Comparison of ENCODE assay signal across 11 cellular contexts in the genomic region with DNA sequence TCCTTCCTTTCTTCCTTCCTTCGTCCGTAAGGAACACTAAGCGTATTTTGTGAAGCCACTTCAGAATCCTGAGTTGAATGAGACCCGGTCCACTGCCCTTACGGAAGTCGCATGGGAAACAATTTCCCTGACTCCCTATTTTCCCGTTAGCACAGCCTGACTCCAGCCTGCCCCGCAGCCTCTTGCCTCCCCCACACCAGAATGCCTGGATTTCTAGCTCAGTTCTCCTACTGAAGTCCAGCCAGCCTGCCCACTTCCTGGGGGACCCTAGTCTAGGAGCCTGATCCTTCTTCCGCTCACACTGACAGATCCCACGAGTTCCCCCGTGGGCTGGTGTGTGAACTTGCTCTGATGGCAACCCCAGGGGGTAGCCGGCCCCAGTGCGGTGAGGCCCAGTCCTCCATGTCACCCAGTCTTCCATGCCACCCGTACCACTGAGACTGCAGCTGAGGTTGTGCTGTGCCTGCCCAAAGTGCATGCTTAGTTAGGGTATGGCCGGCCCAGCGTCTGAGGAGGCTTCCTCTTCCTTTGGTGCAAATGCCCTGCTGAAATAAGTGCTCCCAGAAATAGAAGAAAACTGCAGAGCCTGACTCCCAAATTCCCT. TPM values are rescaled to one million over a fixed set of nuclear protein-coding genes. Genes with fewer than 3 reads are reported as not detected.
A peak's percentile ranks its signal among the peaks of the same experiment; 100 is the strongest.
DNase-seq lines count a peak whose midpoint lies in the region; ATAC-seq and TF ChIP-seq lines count a peak whose summit lies in the region.
"Had no signal": no experiment of that assay in that cellular context is flagged by ENCODE, and none has a peak within 500 bp of the region (broad histone marks: within the 10 kb centered on the region; RNA-seq: fewer than 3 reads in every experiment).

No MANE protein-coding gene starts in this region.

- H3K4me3 ChIP-seq in left ventricle myocardium inferior (no peak overlapping the region), muscle layer of duodenum (ENCODE audit: low read depth in 1 of 2, low read length in 2 of 2) (no peak overlapping the region), H7 (ENCODE audit: insufficient read depth, low read depth, low read length) (no peak overlapping the region)
- H3K4me3 ChIP-seq: lung had no signal

- H3K36me3 Mint-ChIP-seq in T-helper 17 cell (ENCODE audit: low read depth): peaks cover 2% of the 10 kb centered on the region

- H3K27ac ChIP-seq in left ventricle myocardium inferior (replicated peaks) (peak overlapping the region; percentile 64), muscle layer of duodenum (ENCODE audit: low read length) (peak overlapping the region; percentile 52)

- H3K27ac Mint-ChIP-seq in T-helper 17 cell: no peak overlapping the region

- TF ChIP-seq CTCF in left ventricle myocardium inferior (IDR thresholded peaks at IDR 0.05; ENCODE audit: borderline replicate concordance): no peak

- H3K9me3 ChIP-seq in left ventricle myocardium inferior (replicated peaks): no peaks in the 10 kb centered on the region
- H3K9me3 ChIP-seq in T-helper 17 cell (ENCODE audit: control insufficient read depth, low read length, poor library complexity, severe bottlenecking): no peaks in the 10 kb centered on the region
- no peaks in the 10 kb centered on the region for H3K9me3 ChIP-seq in muscle layer of duodenum (ENCODE audit: control insufficient read depth in 1 of 2, low read length in 2 of 2)

- no peaks in the 10 kb centered on the region for H3K27me3 ChIP-seq in left ventricle myocardium inferior (ENCODE audit: low read depth)
- H3K27me3 ChIP-seq in muscle layer of duodenum (ENCODE audit: low read depth, low read length): no peaks in the 10 kb centered on the region
- no peaks in the 10 kb centered on the region for H3K27me3 ChIP-seq in H7 (ENCODE audit: control insufficient read depth, insufficient read depth, low read length)

- peaks cover 38% of the 10 kb centered on the region for H3K27me3 Mint-ChIP-seq in T-helper 17 cell

- H3K4me1 Mint-ChIP-seq in T-helper 17 cell: peaks cover 4% of the 10 kb centered on the region

- DNase-seq in left ventricle myocardium inferior (no peak), Right ventricle myocardium superior (no peak), T-helper 17 cell (no peak), left lobe of liver (ENCODE audit: low spot score) (no peak), LoVo (ENCODE audit: low spot score) (no peak), RKO (ENCODE audit: low spot score) (no peak), H7 (no peak)
- DNase-seq: activated T-cell treated with anti-CD3 and anti-CD28 coated beads for 4 hours, C1 segment of cervical spinal cord had no signal

- peaks cover 15% of the 10 kb centered on the region for H3K36me3 ChIP-seq in left ventricle myocardium inferior
- no peaks in the 10 kb centered on the region for H3K36me3 ChIP-seq in muscle layer of duodenum (ENCODE audit: control insufficient read depth in 1 of 2, insufficient read depth in 2 of 2, low read length in 2 of 2)
- no peaks in the 10 kb centered on the region for H3K36me3 ChIP-seq in H7 (replicated peaks; ENCODE audit: control insufficient read depth, insufficient read depth, low read length)

- peak overlapping the region; percentile 33 for H3K4me3 Mint-ChIP-seq in T-helper 17 cell

- H3K4me1 ChIP-seq in left ventricle myocardium inferior (peaks cover 86% of the 10 kb centered on the region), muscle layer of duodenum (ENCODE audit: control insufficient read depth in 1 of 2, insufficient read depth in 2 of 2, low read length in 2 of 2) (peaks cover 36 to 60% of the 10 kb centered on the region in 2 donors)

- intact Hi-C loops in left ventricle myocardium inferior (cut with micrococcal nuclease): no loop called here
- intact Hi-C loops in Right ventricle myocardium superior (cut with DNase I): no loop called here

- ATAC-seq in Right ventricle myocardium superior (ENCODE audit: poor library complexity): no peak
- no peak for ATAC-seq in T-helper 17 cell
- ATAC-seq in left lobe of liver: no peak

RNA-seq across cellular contexts. Expression of gene MGLL, which starts 31.6 kb away (rescaled TPM):
- total RNA-seq in left ventricle myocardium inferior: 67.0 TPM
- total RNA-seq in Right ventricle myocardium superior: 83.5 TPM
- 10 to 100 TPM in 1 of 2 donors, 1 to 10 TPM in 1; 3.3 to 28.7 TPM for total RNA-seq in T-helper 17 cell
- 139 TPM for total RNA-seq in left lobe of liver
- 0.07 and 0.31 TPM in 2 replicates for total RNA-seq in H7 (2014; rRNA removed; shearing (Covaris generic))
